1 cellular context compared by ENCODE assay signal in genomic region chr6:42911171-42912021, GRCh38.
TF ChIP-seq lines count a peak whose summit lies in the region.

No MANE protein-coding gene starts in this region.

TF ChIP-seq in H1, 55 proteins besides CTCF, POLR2A, EP300 and RAD21:
- TF ChIP-seq CHD7 (IDR thresholded peaks at IDR 0.05; ENCODE audit: insufficient replicate concordance, low read length) (no peak), CTBP2 (IDR thresholded peaks at IDR 0.05; ENCODE audit: borderline replicate concordance, insufficient read depth, insufficient read length, low read length) (peak; percentile 72), CHD2 (IDR thresholded peaks at IDR 0.05; ENCODE audit: low read length) (no peak), KDM1A (IDR thresholded peaks at IDR 0.05; ENCODE audit: borderline replicate concordance, low read length) (peak; percentile 39; the same call in 1 of the 2 replicates), EGR1 (IDR thresholded peaks at IDR 0.05; ENCODE audit: borderline replicate concordance, low read depth, low read length) (peak; percentile 81), TBP (IDR thresholded peaks at IDR 0.05; ENCODE audit: low read depth, low read length) (peak; percentile 15; the same call in 1 of the 2 replicates), SP1 (IDR thresholded peaks at IDR 0.05; ENCODE audit: low read depth, low read length) (no peak), RNF2 (IDR thresholded peaks at IDR 0.05; ENCODE audit: borderline replicate concordance, low read depth, low read length, missing control alignments, poor library complexity, severe bottlenecking) (no peak), TCF12 (IDR thresholded peaks at IDR 0.05; ENCODE audit: low read depth, low read length) (peak; percentile 80; the same call in 1 of the 2 replicates), BACH1 (IDR thresholded peaks at IDR 0.05; ENCODE audit: low read length) (peak; percentile 91), YY1 (IDR thresholded peaks at IDR 0.05; ENCODE audit: low read depth, low read length) (0 out of 2 replicates have a peak, but pooled peaks have one; percentile 15), RBBP5 (IDR thresholded peaks at IDR 0.05; ENCODE audit: borderline replicate concordance, low read depth, low read length) (peak; percentile 75; the same call in 1 of the 2 replicates), SIN3A (conservative IDR thresholded peaks at IDR 0.05 in 1 of 2, IDR thresholded peaks at IDR 0.05 in 1 of 2; ENCODE audit: low read depth in 1 of 2, low read length in 2 of 2) (peak; percentile 20 to 36; a peak in 1 of 4 replicates), PHF8 (conservative IDR thresholded peaks at IDR 0.05; ENCODE audit: low read depth, low read length) (0 out of 2 replicates have a peak, but pooled peaks have one; percentile 48), SP2 (IDR thresholded peaks at IDR 0.05; ENCODE audit: low read length) (no peak), MAX (IDR thresholded peaks at IDR 0.05) (peak; percentile 47; the same call in 1 of the 2 replicates), KDM4A (IDR thresholded peaks at IDR 0.05; ENCODE audit: low read depth, low read length, severe bottlenecking) (peak; percentile 67), TAF7 (optimal IDR thresholded peaks at IDR 0.05; ENCODE audit: borderline replicate concordance, low read depth, low read length) (no peak), HDAC2 (IDR thresholded peaks at IDR 0.05; ENCODE audit: borderline replicate concordance in 1 of 2, low read depth in 2 of 2, low read length in 2 of 2) (peak; percentile 93 to 99), ASH2L (IDR thresholded peaks at IDR 0.05; ENCODE audit: low read length) (peak; percentile 88), E2F6 (IDR thresholded peaks at IDR 0.05) (peak; percentile 8; the same call in 1 of the 2 replicates), SUZ12 (IDR thresholded peaks at IDR 0.05; ENCODE audit: low read length) (peak; percentile 52; the same call in 1 of the 2 replicates)
TF ChIP-seq in H1: peak in this region for 16.
